In the genomic region with DNA sequence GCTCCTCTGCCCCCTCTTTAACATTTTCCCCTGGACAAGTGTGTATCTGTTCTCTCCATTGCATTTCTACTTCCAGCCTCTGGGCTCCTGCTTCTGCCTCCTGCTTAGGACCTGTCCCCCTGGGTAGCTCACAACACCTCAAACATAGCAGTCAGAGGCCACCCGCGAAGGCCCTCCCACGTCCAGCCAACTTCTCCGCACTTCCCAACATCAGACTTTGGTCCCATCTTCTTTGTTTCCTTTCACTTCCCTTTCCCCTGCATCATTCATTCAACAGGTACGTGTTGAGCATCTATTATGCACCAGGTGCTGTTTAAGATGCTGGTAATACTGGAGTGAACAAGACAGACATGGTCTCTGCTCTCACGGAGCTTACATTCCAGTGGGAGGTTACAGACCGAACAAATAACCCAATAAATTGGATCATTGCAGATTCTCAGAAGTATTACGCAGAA, we compare ENCODE assay signal across 1 cellular context.
A peak's percentile ranks its signal among the peaks of the same experiment; 100 is the strongest.
TF ChIP-seq lines count a peak whose summit lies in the region.

No MANE protein-coding gene starts in this region.

TF ChIP-seq in HepG2, 621 proteins besides CTCF, POLR2A, EP300 and RAD21:
- no peak for TF ChIP-seq KAT2B (IDR thresholded peaks at IDR 0.05; ENCODE audit: borderline replicate concordance, low read depth, low read length)
- TF ChIP-seq ZNF710 (CRISPR knock-in tag; IDR thresholded peaks at IDR 0.05; ENCODE audit: borderline replicate concordance) = no peak; the same call in 1 of the 2 replicates
- no peak for TF ChIP-seq RFXANK (CRISPR knock-in tag; IDR thresholded peaks at IDR 0.05)
- TF ChIP-seq ZNF235 (CRISPR knock-in tag; IDR thresholded peaks at IDR 0.05; ENCODE audit: borderline replicate concordance) = no peak
- TF ChIP-seq ZUFSP (CRISPR knock-in tag; IDR thresholded peaks at IDR 0.05; ENCODE audit: borderline replicate concordance) = no peak
- TF ChIP-seq, protein P1, sequence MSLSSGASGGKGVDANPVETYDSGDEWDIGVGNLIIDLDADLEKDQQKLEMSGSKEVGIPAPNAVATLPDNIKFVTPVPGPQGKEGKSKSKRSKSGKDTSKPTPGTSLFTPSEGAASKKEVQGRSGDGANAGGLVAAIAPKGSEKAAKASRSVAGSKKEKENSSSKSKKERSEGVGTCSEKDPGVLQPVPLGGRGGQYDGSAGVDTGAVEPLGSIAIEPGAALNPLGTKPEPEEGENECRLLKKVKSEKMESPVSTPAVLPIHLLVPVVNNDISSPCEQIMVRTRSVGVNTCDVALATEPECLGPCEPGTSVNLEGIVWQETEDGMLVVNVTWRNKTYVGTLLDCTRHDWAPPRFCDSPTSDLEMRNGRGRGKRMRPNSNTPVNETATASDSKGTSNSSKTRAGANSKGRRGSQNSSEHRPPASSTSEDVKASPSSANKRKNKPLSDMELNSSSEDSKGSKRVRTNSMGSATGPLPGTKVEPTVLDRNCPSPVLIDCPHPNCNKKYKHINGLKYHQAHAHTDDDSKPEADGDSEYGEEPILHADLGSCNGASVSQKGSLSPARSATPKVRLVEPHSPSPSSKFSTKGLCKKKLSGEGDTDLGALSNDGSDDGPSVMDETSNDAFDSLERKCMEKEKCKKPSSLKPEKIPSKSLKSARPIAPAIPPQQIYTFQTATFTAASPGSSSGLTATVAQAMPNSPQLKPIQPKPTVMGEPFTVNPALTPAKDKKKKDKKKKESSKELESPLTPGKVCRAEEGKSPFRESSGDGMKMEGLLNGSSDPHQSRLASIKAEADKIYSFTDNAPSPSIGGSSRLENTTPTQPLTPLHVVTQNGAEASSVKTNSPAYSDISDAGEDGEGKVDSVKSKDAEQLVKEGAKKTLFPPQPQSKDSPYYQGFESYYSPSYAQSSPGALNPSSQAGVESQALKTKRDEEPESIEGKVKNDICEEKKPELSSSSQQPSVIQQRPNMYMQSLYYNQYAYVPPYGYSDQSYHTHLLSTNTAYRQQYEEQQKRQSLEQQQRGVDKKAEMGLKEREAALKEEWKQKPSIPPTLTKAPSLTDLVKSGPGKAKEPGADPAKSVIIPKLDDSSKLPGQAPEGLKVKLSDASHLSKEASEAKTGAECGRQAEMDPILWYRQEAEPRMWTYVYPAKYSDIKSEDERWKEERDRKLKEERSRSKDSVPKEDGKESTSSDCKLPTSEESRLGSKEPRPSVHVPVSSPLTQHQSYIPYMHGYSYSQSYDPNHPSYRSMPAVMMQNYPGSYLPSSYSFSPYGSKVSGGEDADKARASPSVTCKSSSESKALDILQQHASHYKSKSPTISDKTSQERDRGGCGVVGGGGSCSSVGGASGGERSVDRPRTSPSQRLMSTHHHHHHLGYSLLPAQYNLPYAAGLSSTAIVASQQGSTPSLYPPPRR (CRISPR knock-in tag; IDR thresholded peaks at IDR 0.05; ENCODE audit: borderline replicate concordance) = no peak
- no peak for TF ChIP-seq SPEN (CRISPR knock-in tag; IDR thresholded peaks at IDR 0.05; ENCODE audit: low read depth)
- TF ChIP-seq ZNF24 (IDR thresholded peaks at IDR 0.05) = peak; percentile 42; the same call in 1 of the 2 replicates
- TF ChIP-seq DMAP1 (CRISPR knock-in tag; IDR thresholded peaks at IDR 0.05) = peak; percentile 0; the same call in 1 of the 2 replicates
- 0 out of 2 replicates have a peak, but pooled peaks have one; percentile 45 for TF ChIP-seq ZNF501 (CRISPR knock-in tag; IDR thresholded peaks at IDR 0.05)
- TF ChIP-seq SOX5 (CRISPR knock-in tag; IDR thresholded peaks at IDR 0.05; ENCODE audit: borderline replicate concordance) = 0 out of 2 replicates have a peak, but pooled peaks have one; percentile 6
- TF ChIP-seq ZNF354B (CRISPR knock-in tag; IDR thresholded peaks at IDR 0.05) = 0 out of 2 replicates have a peak, but pooled peaks have one; percentile 42
- TF ChIP-seq ZNF563 (CRISPR knock-in tag; IDR thresholded peaks at IDR 0.05) = no peak
- 0 out of 2 replicates have a peak, but pooled peaks have one; percentile 59 for TF ChIP-seq ZNF572 (CRISPR knock-in tag; IDR thresholded peaks at IDR 0.05)
- peak; percentile 33; the same call in 1 of the 2 replicates for TF ChIP-seq ZMYM3 (CRISPR knock-in tag; IDR thresholded peaks at IDR 0.05)
